Comparison of ENCODE assay signal across 1 cellular context in the genomic region with DNA sequence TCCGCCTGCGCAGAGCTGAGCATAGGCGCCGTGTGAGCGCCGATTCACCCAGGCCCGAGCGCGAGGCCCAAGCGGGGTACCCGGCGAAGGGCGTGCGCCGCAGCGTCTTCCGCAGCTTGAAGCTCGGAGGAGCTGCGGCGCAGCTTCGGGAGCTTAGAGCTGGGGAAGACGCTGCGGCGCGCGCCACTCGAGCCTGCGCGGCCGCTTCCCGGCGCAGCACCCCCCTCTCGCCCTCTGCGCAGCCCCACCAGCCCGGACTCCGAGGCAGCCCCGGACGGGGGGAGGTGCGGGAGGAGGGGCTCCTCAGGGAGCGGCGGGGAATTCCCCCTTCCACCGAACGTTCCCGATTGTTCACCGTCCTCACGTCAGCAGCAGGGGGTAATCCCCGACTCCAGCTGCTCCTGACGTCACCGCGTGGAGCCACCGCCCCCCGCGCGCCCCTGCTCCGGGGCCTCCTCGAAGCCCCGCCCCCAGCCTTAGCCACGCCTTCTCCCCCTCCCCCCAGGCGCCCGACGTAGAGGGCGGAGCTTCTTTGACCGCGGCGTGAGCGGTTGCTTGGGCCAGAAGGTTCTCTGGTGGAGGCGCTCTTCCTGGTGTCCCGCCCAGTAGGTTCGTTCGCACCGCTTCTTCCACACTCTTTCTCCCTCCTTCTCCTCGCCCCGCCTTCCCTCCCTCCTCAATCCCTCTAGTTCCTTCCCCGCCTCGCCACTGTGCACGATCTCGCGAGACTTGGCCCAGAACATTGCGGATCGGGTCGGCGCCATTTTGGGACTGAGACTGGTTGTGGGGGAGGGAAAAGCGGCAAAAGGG.
A peak's percentile ranks its signal among the peaks of the same experiment; 100 is the strongest.
TF ChIP-seq lines count a peak whose summit lies in the region.

A gene with protein sequence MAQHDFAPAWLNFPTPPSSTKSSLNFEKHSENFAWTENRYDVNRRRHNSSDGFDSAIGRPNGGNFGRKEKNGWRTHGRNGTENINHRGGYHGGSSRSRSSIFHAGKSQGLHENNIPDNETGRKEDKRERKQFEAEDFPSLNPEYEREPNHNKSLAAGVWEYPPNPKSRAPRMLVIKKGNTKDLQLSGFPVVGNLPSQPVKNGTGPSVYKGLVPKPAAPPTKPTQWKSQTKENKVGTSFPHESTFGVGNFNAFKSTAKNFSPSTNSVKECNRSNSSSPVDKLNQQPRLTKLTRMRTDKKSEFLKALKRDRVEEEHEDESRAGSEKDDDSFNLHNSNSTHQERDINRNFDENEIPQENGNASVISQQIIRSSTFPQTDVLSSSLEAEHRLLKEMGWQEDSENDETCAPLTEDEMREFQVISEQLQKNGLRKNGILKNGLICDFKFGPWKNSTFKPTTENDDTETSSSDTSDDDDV (plus strand): TSS at position 742 of the 810 bp plus-strand sequence. CDS start 40,072 bp downstream, outside the sequence.

TF ChIP-seq in HepG2, 621 proteins besides CTCF, POLR2A, EP300 and RAD21 (continued from another document and continues in another):
- TF ChIP-seq TARDBP (CRISPR knock-in tag; IDR thresholded peaks at IDR 0.05) = peak; percentile 89
- TF ChIP-seq PBX2 (CRISPR knock-in tag; IDR thresholded peaks at IDR 0.05) = no peak
- TF ChIP-seq ZZZ3 (CRISPR knock-in tag; IDR thresholded peaks at IDR 0.05; ENCODE audit: borderline replicate concordance) = 0 out of 2 replicates have a peak, but pooled peaks have one; percentile 23
- no peak for TF ChIP-seq NFATC3 (CRISPR knock-in tag; IDR thresholded peaks at IDR 0.05)
- TF ChIP-seq ZNF276 (CRISPR knock-in tag; IDR thresholded peaks at IDR 0.05; ENCODE audit: low read depth) = 0 out of 2 replicates have a peak, but pooled peaks have one; percentile 25
- TF ChIP-seq PRPF4 (IDR thresholded peaks at IDR 0.05; ENCODE audit: low read depth, low read length, poor library complexity, severe bottlenecking) = no peak
- TF ChIP-seq SSRP1 (CRISPR knock-in tag; IDR thresholded peaks at IDR 0.05) = no peak
- TF ChIP-seq, protein P1, sequence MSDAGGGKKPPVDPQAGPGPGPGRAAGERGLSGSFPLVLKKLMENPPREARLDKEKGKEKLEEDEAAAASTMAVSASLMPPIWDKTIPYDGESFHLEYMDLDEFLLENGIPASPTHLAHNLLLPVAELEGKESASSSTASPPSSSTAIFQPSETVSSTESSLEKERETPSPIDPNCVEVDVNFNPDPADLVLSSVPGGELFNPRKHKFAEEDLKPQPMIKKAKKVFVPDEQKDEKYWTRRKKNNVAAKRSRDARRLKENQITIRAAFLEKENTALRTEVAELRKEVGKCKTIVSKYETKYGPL (CRISPR knock-in tag; IDR thresholded peaks at IDR 0.05) = no peak
- no peak for TF ChIP-seq SIX4 (CRISPR knock-in tag; IDR thresholded peaks at IDR 0.05)
- TF ChIP-seq TBX2 (CRISPR knock-in tag; IDR thresholded peaks at IDR 0.05; ENCODE audit: borderline replicate concordance) = peak; percentile 67
- TF ChIP-seq, protein P2, sequence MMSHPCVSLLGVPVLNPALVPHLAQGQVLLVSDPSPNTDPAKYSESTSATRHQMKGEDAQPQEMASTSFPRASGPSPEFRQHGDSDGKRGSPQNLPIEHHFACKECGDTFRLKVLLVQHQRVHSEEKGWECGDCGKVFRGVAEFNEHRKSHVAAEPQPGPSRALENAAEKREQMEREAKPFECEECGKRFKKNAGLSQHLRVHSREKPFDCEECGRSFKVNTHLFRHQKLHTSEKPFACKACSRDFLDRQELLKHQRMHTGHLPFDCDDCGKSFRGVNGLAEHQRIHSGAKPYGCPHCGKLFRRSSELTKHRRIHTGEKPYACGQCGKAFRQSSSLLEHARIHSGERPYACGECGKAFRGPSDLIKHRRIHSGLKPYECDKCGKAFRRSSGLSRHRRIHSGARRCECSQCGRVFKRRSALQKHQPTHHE (CRISPR knock-in tag; IDR thresholded peaks at IDR 0.05; ENCODE audit: borderline replicate concordance) = no peak; the same call in 1 of the 2 replicates
- no peak for TF ChIP-seq ZNF510 (CRISPR knock-in tag; IDR thresholded peaks at IDR 0.05; ENCODE audit: low read depth)
- TF ChIP-seq ZBTB20 (CRISPR knock-in tag; IDR thresholded peaks at IDR 0.05; ENCODE audit: borderline replicate concordance, low read depth) = no peak; the same call in 1 of the 2 replicates
- TF ChIP-seq, protein P3, sequence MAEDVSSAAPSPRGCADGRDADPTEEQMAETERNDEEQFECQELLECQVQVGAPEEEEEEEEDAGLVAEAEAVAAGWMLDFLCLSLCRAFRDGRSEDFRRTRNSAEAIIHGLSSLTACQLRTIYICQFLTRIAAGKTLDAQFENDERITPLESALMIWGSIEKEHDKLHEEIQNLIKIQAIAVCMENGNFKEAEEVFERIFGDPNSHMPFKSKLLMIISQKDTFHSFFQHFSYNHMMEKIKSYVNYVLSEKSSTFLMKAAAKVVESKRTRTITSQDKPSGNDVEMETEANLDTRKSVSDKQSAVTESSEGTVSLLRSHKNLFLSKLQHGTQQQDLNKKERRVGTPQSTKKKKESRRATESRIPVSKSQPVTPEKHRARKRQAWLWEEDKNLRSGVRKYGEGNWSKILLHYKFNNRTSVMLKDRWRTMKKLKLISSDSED (CRISPR knock-in tag; IDR thresholded peaks at IDR 0.05) = no peak
- TF ChIP-seq NFIC (IDR thresholded peaks at IDR 0.05; ENCODE audit: low read length) = no peak
- no peak for TF ChIP-seq ZNF605 (CRISPR knock-in tag; IDR thresholded peaks at IDR 0.05)
- no peak for TF ChIP-seq SOX6 (IDR thresholded peaks at IDR 0.05)
- peak; percentile 83 for TF ChIP-seq SOX6 (CRISPR knock-in tag; IDR thresholded peaks at IDR 0.05)
- peak; percentile 57; the same call in 1 of the 2 replicates for TF ChIP-seq ZNF558 (CRISPR knock-in tag; IDR thresholded peaks at IDR 0.05; ENCODE audit: borderline replicate concordance)
- TF ChIP-seq, protein P4, sequence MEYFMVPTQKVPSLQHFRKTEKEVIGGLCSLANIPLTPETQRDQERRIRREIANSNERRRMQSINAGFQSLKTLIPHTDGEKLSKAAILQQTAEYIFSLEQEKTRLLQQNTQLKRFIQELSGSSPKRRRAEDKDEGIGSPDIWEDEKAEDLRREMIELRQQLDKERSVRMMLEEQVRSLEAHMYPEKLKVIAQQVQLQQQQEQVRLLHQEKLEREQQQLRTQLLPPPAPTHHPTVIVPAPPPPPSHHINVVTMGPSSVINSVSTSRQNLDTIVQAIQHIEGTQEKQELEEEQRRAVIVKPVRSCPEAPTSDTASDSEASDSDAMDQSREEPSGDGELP (IDR thresholded peaks at IDR 0.05; ENCODE audit: borderline replicate concordance, low read depth) = peak; percentile 98
- no peak for TF ChIP-seq ZNF430 (CRISPR knock-in tag; IDR thresholded peaks at IDR 0.05)
- TF ChIP-seq SYNCRIP (IDR thresholded peaks at IDR 0.05; ENCODE audit: insufficient read depth, low read depth, low read length) = no peak
- TF ChIP-seq YY1 (IDR thresholded peaks at IDR 0.05; ENCODE audit: insufficient read depth, insufficient replicate concordance, low read depth, low read length) = peak; percentile 95
- no peak; the same call in 1 of the 2 replicates for TF ChIP-seq NRL (CRISPR knock-in tag; IDR thresholded peaks at IDR 0.05; ENCODE audit: borderline replicate concordance)
- no peak for TF ChIP-seq CENPX (CRISPR knock-in tag; IDR thresholded peaks at IDR 0.05)
- TF ChIP-seq TCF12 (IDR thresholded peaks at IDR 0.05) = no peak
- no peak for TF ChIP-seq TCF12 (CRISPR knock-in tag; IDR thresholded peaks at IDR 0.05)
- TF ChIP-seq HOXA5 (CRISPR knock-in tag; IDR thresholded peaks at IDR 0.05) = peak; percentile 86
- 0 out of 2 replicates have a peak, but pooled peaks have one; percentile 70 for TF ChIP-seq MED13 (CRISPR knock-in tag; IDR thresholded peaks at IDR 0.05)
- TF ChIP-seq ZNF687 (CRISPR knock-in tag; IDR thresholded peaks at IDR 0.05) = peak; percentile 78
- TF ChIP-seq MTA1 (CRISPR knock-in tag; IDR thresholded peaks at IDR 0.05; ENCODE audit: borderline replicate concordance) = peak; percentile 15; the same call in 1 of the 2 replicates
- TF ChIP-seq ZNF570 (CRISPR knock-in tag; IDR thresholded peaks at IDR 0.05; ENCODE audit: borderline replicate concordance) = no peak
- TF ChIP-seq ZNF44 (CRISPR knock-in tag; IDR thresholded peaks at IDR 0.05) = no peak
- TF ChIP-seq SUZ12 (IDR thresholded peaks at IDR 0.05; ENCODE audit: low read depth, low read length) = no peak
- TF ChIP-seq NR2F1 (CRISPR knock-in tag; IDR thresholded peaks at IDR 0.05) = no peak
- TF ChIP-seq NAIF1 (CRISPR knock-in tag; IDR thresholded peaks at IDR 0.05; ENCODE audit: borderline replicate concordance) = peak; percentile 42; the same call in 1 of the 2 replicates
- TF ChIP-seq MATR3 (CRISPR knock-in tag; IDR thresholded peaks at IDR 0.05) = no peak
- TF ChIP-seq SMC3 (IDR thresholded peaks at IDR 0.05; ENCODE audit: low read length) = no peak
- TF ChIP-seq YEATS4 (CRISPR knock-in tag; IDR thresholded peaks at IDR 0.05; ENCODE audit: borderline replicate concordance) = peak; percentile 70; the same call in 1 of the 2 replicates
- TF ChIP-seq ZSCAN22 (CRISPR knock-in tag; IDR thresholded peaks at IDR 0.05) = no peak
- no peak for TF ChIP-seq RXRB (CRISPR knock-in tag; IDR thresholded peaks at IDR 0.05; ENCODE audit: borderline replicate concordance)
- TF ChIP-seq TEAD2 (CRISPR knock-in tag; IDR thresholded peaks at IDR 0.05) = no peak
- TF ChIP-seq TCF7 (IDR thresholded peaks at IDR 0.05; ENCODE audit: low read depth) = no peak
- TF ChIP-seq, protein P5, sequence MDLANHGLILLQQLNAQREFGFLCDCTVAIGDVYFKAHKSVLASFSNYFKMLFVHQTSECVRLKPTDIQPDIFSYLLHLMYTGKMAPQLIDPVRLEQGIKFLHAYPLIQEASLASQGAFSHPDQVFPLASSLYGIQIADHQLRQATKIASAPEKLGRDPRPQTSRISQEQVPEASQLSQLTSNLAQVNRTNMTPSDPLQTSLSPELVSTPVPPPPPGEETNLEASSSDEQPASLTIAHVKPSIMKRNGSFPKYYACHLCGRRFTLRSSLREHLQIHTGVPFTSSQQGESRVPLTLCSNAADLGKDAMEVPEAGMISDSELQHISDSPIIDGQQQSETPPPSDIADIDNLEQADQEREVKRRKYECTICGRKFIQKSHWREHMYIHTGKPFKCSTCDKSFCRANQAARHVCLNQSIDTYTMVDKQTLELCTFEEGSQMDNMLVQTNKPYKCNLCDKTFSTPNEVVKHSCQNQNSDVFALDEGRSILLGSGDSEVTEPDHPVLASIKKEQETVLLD (CRISPR knock-in tag; IDR thresholded peaks at IDR 0.05; ENCODE audit: low read depth) = peak; percentile 97
